In the genomic region with DNA sequence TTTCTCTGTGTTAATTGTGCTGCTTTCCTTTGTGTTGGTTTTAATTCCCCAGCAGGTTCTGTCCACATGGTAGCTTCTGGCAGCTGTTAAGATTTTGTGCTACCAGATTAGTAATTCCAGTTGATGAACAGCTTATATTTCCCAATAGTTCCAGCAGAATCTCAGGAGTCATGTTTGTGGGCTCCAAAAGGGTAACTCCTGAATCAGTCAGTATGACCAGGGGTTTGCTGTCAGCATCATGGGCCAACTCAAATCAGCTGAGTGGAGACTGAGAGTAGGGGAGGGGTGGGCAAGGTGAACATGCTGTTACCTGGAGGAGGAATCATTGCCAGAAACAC, we compare ENCODE assay signal across 9 cellular contexts.
DNase-seq lines count a peak whose midpoint lies in the region; ATAC-seq and TF ChIP-seq lines count a peak whose summit lies in the region.
"Had no signal": no experiment of that assay in that cellular context is flagged by ENCODE, and none has a peak within 500 bp of the region (broad histone marks: within the 10 kb centered on the region; RNA-seq: fewer than 3 reads in every experiment).

No MANE protein-coding gene starts in this region.

- H3K27me3 ChIP-seq in suprapubic skin = no peaks in the 10 kb centered on the region

- H3K9me3 ChIP-seq in suprapubic skin = no peaks in the 10 kb centered on the region

- TF ChIP-seq POLR2A in suprapubic skin (IDR thresholded peaks at IDR 0.05) = no peak

- peaks cover 9% of the 10 kb centered on the region for H3K4me1 ChIP-seq in suprapubic skin

- peak overlapping the region; percentile 35 for H3K27ac ChIP-seq in suprapubic skin

- ATAC-seq in activated CD8-positive, alpha-beta memory T cell treated with anti-CD3 and anti-CD28 coated beads, Interleukin-2, amount 10 ng/mL, durations not matched to agents 7 days and 5 days = no peak

- TF ChIP-seq CTCF in fibroblast of mammary gland (conservative IDR thresholded peaks at IDR 0.05; ENCODE audit: control insufficient read depth, insufficient read depth, low read depth, low read length) (no peak), suprapubic skin (IDR thresholded peaks at IDR 0.05) (no peak), GM13977 (IDR thresholded peaks at IDR 0.05; ENCODE audit: extremely low read depth, insufficient read depth, missing control alignments) (no peak)

- H3K4me1 Mint-ChIP-seq in activated CD8-positive, alpha-beta memory T cell treated with anti-CD3 and anti-CD28 coated beads, Interleukin-2, amount 10 ng/mL, durations not matched to agents 7 days and 5 days = peaks cover 51% of the 10 kb centered on the region
- peaks cover 56% of the 10 kb centered on the region for H3K4me1 Mint-ChIP-seq in T-helper 2 cell treated with Interferon-gamma antibody and Interleukin-4, amounts not matched to agents 5 μg/mL and 100 μg/mL, for 36 hours (ENCODE audit: low read depth)

- peak overlapping the region; percentile 78 for H3K27ac Mint-ChIP-seq in activated CD8-positive, alpha-beta memory T cell treated with anti-CD3 and anti-CD28 coated beads, Interleukin-2, amount 10 ng/mL, durations not matched to agents 7 days and 5 days
- H3K27ac Mint-ChIP-seq in T-helper 2 cell treated with Interferon-gamma antibody and Interleukin-4, amounts not matched to agents 5 μg/mL and 100 μg/mL, for 36 hours = peak overlapping the region; percentile 90

- TF ChIP-seq EP300 in suprapubic skin (IDR thresholded peaks at IDR 0.05) = no peak

- H3K4me3 ChIP-seq in fibroblast of mammary gland (ENCODE audit: control insufficient read depth, low read depth, low read length) = no peak overlapping the region
- H3K4me3 ChIP-seq in suprapubic skin = no peak overlapping the region

- no peak overlapping the region for H3K4me3 Mint-ChIP-seq in activated CD8-positive, alpha-beta memory T cell treated with anti-CD3 and anti-CD28 coated beads, Interleukin-2, amount 10 ng/mL, durations not matched to agents 7 days and 5 days
- H3K4me3 Mint-ChIP-seq in T-helper 2 cell treated with Interferon-gamma antibody and Interleukin-4, amounts not matched to agents 5 μg/mL and 100 μg/mL, for 36 hours = peak overlapping the region; percentile 56

- CTCF ChIA-PET in activated CD8-positive, alpha-beta memory T cell treated with anti-CD3 and anti-CD28 coated beads, Interleukin-2, amount 10 ng/mL, durations not matched to agents 7 days and 5 days (lab: Charles Lee) = interaction anchor here (0.7 to 1.8 kb wide), 3 partner anchors 20 to 65 kb away, joined by 3 to 4 read pairs (median 3); no protein-coding TSS in a partner anchor

- H3K27me3 Mint-ChIP-seq in activated CD8-positive, alpha-beta memory T cell treated with anti-CD3 and anti-CD28 coated beads, Interleukin-2, amount 10 ng/mL, durations not matched to agents 7 days and 5 days = no peaks in the 10 kb centered on the region
- H3K27me3 Mint-ChIP-seq in T-helper 2 cell treated with Interferon-gamma antibody and Interleukin-4, amounts not matched to agents 5 μg/mL and 100 μg/mL, for 36 hours (ENCODE audit: low read depth) = no peaks in the 10 kb centered on the region

- in situ Hi-C loops in GM13977 (cut with MboI; ENCODE audit: low pct_unique_long_range_greater_than_20kb, low sequenced_read_pairs, unreplicated experiment) = no loop called here

- no peak for DNase-seq in activated CD8-positive, alpha-beta memory T cell treated with anti-CD3 and anti-CD28 coated beads, Interleukin-2, amount 10 ng/mL, durations not matched to agents 7 days and 5 days
- no peak for DNase-seq in activated CD8-positive, alpha-beta memory T cell treated with anti-CD3 and anti-CD28 coated beads for 24 hours
- no peak for DNase-seq in T-helper 2 cell treated with Interferon-gamma antibody and Interleukin-4, amounts not matched to agents 5 μg/mL and 100 μg/mL, for 36 hours (ENCODE audit: low spot score)
- peak; percentile 71 for DNase-seq in fibroblast of mammary gland (ENCODE audit: low read depth)
- DNase-seq in suprapubic skin (ENCODE audit: low spot score in 2 of 2) = no peak
- no peak for DNase-seq in GM13977 (ENCODE audit: low spot score)
- DNase-seq in NCI-H2196 treated with DMSO at 0.1 percent for 48 hours (lab: John Stamatoyannopoulos, UW; ENCODE audit: unreplicated experiment) = no peak
- DNase-seq in C1 segment of cervical spinal cord (lab: John Stamatoyannopoulos, UW) = no peak
- DNase-seq: ACHN had no signal

- H3K9me3 Mint-ChIP-seq in activated CD8-positive, alpha-beta memory T cell treated with anti-CD3 and anti-CD28 coated beads, Interleukin-2, amount 10 ng/mL, durations not matched to agents 7 days and 5 days (ENCODE audit: low read depth) = no peaks in the 10 kb centered on the region
- no peaks in the 10 kb centered on the region for H3K9me3 Mint-ChIP-seq in T-helper 2 cell treated with Interferon-gamma antibody and Interleukin-4, amounts not matched to agents 5 μg/mL and 100 μg/mL, for 36 hours

- H3K36me3 Mint-ChIP-seq in activated CD8-positive, alpha-beta memory T cell treated with anti-CD3 and anti-CD28 coated beads, Interleukin-2, amount 10 ng/mL, durations not matched to agents 7 days and 5 days = no peaks in the 10 kb centered on the region
- peaks cover 6% of the 10 kb centered on the region for H3K36me3 Mint-ChIP-seq in T-helper 2 cell treated with Interferon-gamma antibody and Interleukin-4, amounts not matched to agents 5 μg/mL and 100 μg/mL, for 36 hours (ENCODE audit: low read depth)

- H3K36me3 ChIP-seq in suprapubic skin = no peaks in the 10 kb centered on the region
